Comparison of ENCODE assay signal across 18 cellular contexts in the genomic region with DNA sequence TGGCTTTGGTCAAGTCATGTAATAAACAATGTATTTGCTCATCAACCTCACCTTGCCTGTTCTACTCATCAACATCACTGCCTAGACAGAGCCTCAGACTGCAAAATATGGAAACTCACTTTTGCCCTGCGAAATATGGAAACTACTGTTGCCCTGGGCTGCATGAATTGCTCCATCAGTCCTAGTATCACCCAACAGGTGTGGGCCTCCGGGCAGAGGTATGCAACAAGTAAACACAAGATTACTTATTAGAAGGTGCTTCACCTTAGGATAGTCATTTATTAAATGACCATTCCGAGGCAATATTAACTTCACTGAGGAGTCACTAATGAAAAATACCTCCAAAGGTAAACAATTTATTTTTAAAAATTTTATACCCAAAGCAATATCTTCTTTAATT.
DNase-seq lines count a peak whose midpoint lies in the region; ATAC-seq and TF ChIP-seq lines count a peak whose summit lies in the region.
"Had no signal": no experiment of that assay in that cellular context is flagged by ENCODE, and none has a peak within 500 bp of the region (broad histone marks: within the 10 kb centered on the region; RNA-seq: fewer than 3 reads in every experiment).

No MANE protein-coding gene starts in this region.

- no peak overlapping the region for H2AK9ac ChIP-seq in IMR-90 (replicated peaks; ENCODE audit: low read depth, low read length, poor library complexity)

- H3K4ac ChIP-seq in IMR-90 (ENCODE audit: low read depth, low read length) (no peak overlapping the region), trophoblast cell (ENCODE audit: low read depth, low read length) (no peak overlapping the region)

- H2BK120ac ChIP-seq in IMR-90 (ENCODE audit: low read depth, low read length) (no peak overlapping the region), trophoblast cell (ENCODE audit: insufficient read depth, low read length, poor library complexity) (no peak overlapping the region)

- BruUV-seq in Caco-2 (replicated peaks; lab: Mats Ljungman, UMichigan) (no TSS peak), IMR-90 (replicated peaks; lab: Mats Ljungman, UMichigan) (no TSS peak)

- H3K27me3 ChIP-seq in Caco-2 (replicated peaks; ENCODE audit: control insufficient read depth, insufficient read depth, low read length) (no peaks in the 10 kb centered on the region), IMR-90 (ENCODE audit: control insufficient read depth, insufficient read depth, low read length) (no peaks in the 10 kb centered on the region), trophoblast cell (ENCODE audit: insufficient read depth, low read length) (no peaks in the 10 kb centered on the region)
- H3K27me3 ChIP-seq: BLaER1 had no signal

- H4K91ac ChIP-seq in IMR-90 (ENCODE audit: insufficient read depth, low read depth, low read length) (no peak overlapping the region; the same call in 1 of the 2 replicates), trophoblast cell (ENCODE audit: low read depth, low read length) (no peak overlapping the region)

- H4K8ac ChIP-seq in IMR-90 (ENCODE audit: low read depth in 2 of 2, low read length in 2 of 2) (no peak overlapping the region), trophoblast cell (ENCODE audit: low read depth, low read length) (no peak overlapping the region)

- intact Hi-C loops in Caco-2 (cut with micrococcal nuclease; ENCODE audit: unreplicated experiment) (no loop called here), IMR-90 (cut with micrococcal nuclease) (no loop called here)

- H3K4me3 ChIP-seq in Caco-2 (ENCODE audit: low read depth, low read length) (no peak overlapping the region), IMR-90 (ENCODE audit: insufficient read depth, low read depth, low read length) (no peak overlapping the region), trophoblast cell (ENCODE audit: low read depth, low read length) (no peak overlapping the region)
- H3K4me3 ChIP-seq: BLaER1, GM23248 had no signal

- H3K4me2 ChIP-seq in IMR-90 (ENCODE audit: low read depth, low read length) (no peak overlapping the region), trophoblast cell (ENCODE audit: low read length) (no peak overlapping the region)
- H3K4me2 ChIP-seq: BLaER1 had no signal

- peak overlapping the region; percentile 43; the same call in 1 of the 2 replicates for H3K18ac ChIP-seq in IMR-90 (ENCODE audit: low read depth, low read length)
- H3K18ac ChIP-seq in trophoblast cell (ENCODE audit: low read length) = no peak overlapping the region

- no peaks in the 10 kb centered on the region for H3K9me1 ChIP-seq in IMR-90 (ENCODE audit: insufficient read depth, low read length)

- no peaks in the 10 kb centered on the region for H3K79me1 ChIP-seq in IMR-90 (ENCODE audit: low read depth in 1 of 2, low read length in 2 of 2)
- H3K79me1 ChIP-seq in trophoblast cell (ENCODE audit: low read length) = no peaks in the 10 kb centered on the region

- 60% methylated on average over 1 of the region's 3 CpGs; no CpG with 5 or more reads in 1 of the 2 experiments for WGBS in IMR-90 (ENCODE audit: extremely low coverage in 2 of 2, insufficient read length in 1 of 2), 2 experiments
- WGBS in trophoblast cell (ENCODE audit: extremely low coverage, insufficient coverage, insufficient read length) = no CpG with 5 or more reads among the region's 3 CpGs

- CTCF ChIA-PET in Caco-2 (lab: Charles Lee) (no interaction called here), IMR-90 (lab: Yijun Ruan, JAX) (no interaction called here)

- TF ChIP-seq CTCF in Caco-2 (IDR thresholded peaks at IDR 0.05; ENCODE audit: insufficient read depth in 1 of 2, low read depth in 1 of 2, low read length in 1 of 2, severe bottlenecking in 1 of 2, unreplicated experiment in 1 of 2) = no peak
- TF ChIP-seq CTCF in IMR-90 (conservative IDR thresholded peaks at IDR 0.05; ENCODE audit: low read depth, low read length) = no peak

- no peak overlapping the region for H2BK20ac ChIP-seq in IMR-90 (ENCODE audit: low read depth, low read length)

- H3K4me1 Mint-ChIP-seq in Caco-2 (ENCODE audit: low read depth, unreplicated experiment) = peaks cover 11% of the 10 kb centered on the region
- H3K4me1 Mint-ChIP-seq: B cell had no signal

- H2BK5ac ChIP-seq in IMR-90 (ENCODE audit: low read depth, low read length, poor library complexity, severe bottlenecking) (no peak overlapping the region), trophoblast cell (ENCODE audit: low read depth, low read length, poor library complexity) (no peak overlapping the region)

- TF ChIP-seq RAD21 in IMR-90 (IDR thresholded peaks at IDR 0.05; ENCODE audit: low read length) = no peak

- in situ Hi-C loops in IMR-90 (cut with MboI; ENCODE audit: low sequenced_read_pairs) = no loop called here

- ATAC-seq in IMR-90 (ENCODE audit: low read depth) = no peak
- ATAC-seq: CD8-positive, alpha-beta T cell had no signal

- H3K27ac ChIP-seq in IMR-90 (ENCODE audit: insufficient read depth, low read length) (no peak overlapping the region), trophoblast cell (ENCODE audit: low read depth, low read length) (no peak overlapping the region)
- H3K27ac ChIP-seq: 22Rv1, BLaER1, C4-2B, GM23248 had no signal

- no peak overlapping the region for H3K23ac ChIP-seq in IMR-90 (ENCODE audit: low read depth, low read length)
- H3K23ac ChIP-seq in trophoblast cell (ENCODE audit: low read length) = peak overlapping the region; percentile 57

- H3K9me3 Mint-ChIP-seq in Caco-2 (ENCODE audit: unreplicated experiment) = no peaks in the 10 kb centered on the region
- H3K9me3 Mint-ChIP-seq: CD4-positive, CD25-positive, alpha-beta regulatory T cell; CD8-positive, alpha-beta T cell had no signal

- H3K14ac ChIP-seq in IMR-90 (replicated peaks; ENCODE audit: low read depth, low read length) = no peak overlapping the region
- no peak overlapping the region for H3K14ac ChIP-seq in trophoblast cell (ENCODE audit: low read length)

- H4K5ac ChIP-seq in IMR-90 (ENCODE audit: low read depth, low read length) = 0 out of 2 replicates have a peak overlapping the region, but pooled peaks have one; percentile 46

- H2AFZ ChIP-seq in IMR-90 (replicated peaks; ENCODE audit: low read length, poor library complexity) (no peak overlapping the region), trophoblast cell (ENCODE audit: insufficient read depth, low read length, poor library complexity) (no peak overlapping the region)
- H2AFZ ChIP-seq: GM23248 had no signal

- no peak overlapping the region for H2BK12ac ChIP-seq in trophoblast cell (ENCODE audit: low read length)

- H2AK5ac ChIP-seq in IMR-90 (ENCODE audit: low read depth, low read length) (no peak overlapping the region), trophoblast cell (ENCODE audit: low read length) (no peak overlapping the region)

- H3K79me2 ChIP-seq in trophoblast cell (ENCODE audit: control insufficient read depth, insufficient read depth, low read length, poor library complexity) = no peaks in the 10 kb centered on the region

- no peaks in the 10 kb centered on the region for H3K36me3 Mint-ChIP-seq in Caco-2 (ENCODE audit: insufficient read depth, unreplicated experiment)
- H3K36me3 Mint-ChIP-seq: CD8-positive, alpha-beta T cell had no signal

- H4K12ac ChIP-seq in trophoblast cell (ENCODE audit: low read depth, low read length) = no peak overlapping the region

- H2BK15ac ChIP-seq in IMR-90 (ENCODE audit: low read depth, low read length) = no peak overlapping the region

- no peak for TF ChIP-seq POLR2A in IMR-90 (IDR thresholded peaks at IDR 0.05; ENCODE audit: low read depth, low read length)

- peak overlapping the region; percentile 23 for H3K27ac Mint-ChIP-seq in Caco-2 (ENCODE audit: unreplicated experiment)
- H3K27ac Mint-ChIP-seq: B cell; CD4-positive, CD25-positive, alpha-beta regulatory T cell; CD8-positive, alpha-beta T cell had no signal

- H3K36me3 ChIP-seq in Caco-2 (ENCODE audit: control insufficient read depth, insufficient read depth, low read length) (no peaks in the 10 kb centered on the region), IMR-90 (ENCODE audit: control insufficient read depth, insufficient read depth, low read length) (no peaks in the 10 kb centered on the region), trophoblast cell (ENCODE audit: control insufficient read depth in 1 of 2, insufficient read depth in 2 of 2, low read length in 2 of 2) (no peaks in the 10 kb centered on the region)
- H3K36me3 ChIP-seq: BLaER1 had no signal

- H4K20me1 ChIP-seq in IMR-90 (ENCODE audit: insufficient read depth, low read length) = no peaks in the 10 kb centered on the region
- H4K20me1 ChIP-seq: BLaER1 had no signal

- no peak overlapping the region for H3K4me3 Mint-ChIP-seq in Caco-2 (ENCODE audit: unreplicated experiment)
- H3K4me3 Mint-ChIP-seq: B cell; CD4-positive, CD25-positive, alpha-beta regulatory T cell; CD8-positive, alpha-beta T cell had no signal

- no peak overlapping the region for H3K56ac ChIP-seq in IMR-90 (ENCODE audit: extremely low read depth, insufficient read depth, low read length)

- H3K9me3 ChIP-seq in Caco-2 (no peaks in the 10 kb centered on the region), IMR-90 (ENCODE audit: control insufficient read depth, insufficient read depth, low read length) (no peaks in the 10 kb centered on the region), trophoblast cell (ENCODE audit: insufficient read depth, low read depth, low read length) (no peaks in the 10 kb centered on the region)
- H3K9me3 ChIP-seq: BLaER1 had no signal

- dilution Hi-C loops in IMR-90 (cut with HindIII; ENCODE audit: low sequenced_read_pairs, unreplicated experiment) = no loop called here

- POLR2A ChIA-PET in Caco-2 (lab: Charles Lee) = no interaction called here
- POLR2A ChIA-PET in IMR-90 (lab: Charles Lee; ENCODE audit: unreplicated experiment) = no interaction called here

- no peaks in the 10 kb centered on the region for H3K27me3 Mint-ChIP-seq in Caco-2 (ENCODE audit: insufficient read depth, unreplicated experiment)
- H3K27me3 Mint-ChIP-seq: CD4-positive, CD25-positive, alpha-beta regulatory T cell had no signal

- peaks cover 26% of the 10 kb centered on the region for H3K4me1 ChIP-seq in Caco-2
- peaks cover 4% of the 10 kb centered on the region; the same call in 1 of the 2 replicates for H3K4me1 ChIP-seq in IMR-90 (ENCODE audit: control insufficient read depth, insufficient read depth, low read length)
- no peaks in the 10 kb centered on the region for H3K4me1 ChIP-seq in trophoblast cell (ENCODE audit: control insufficient read depth in 1 of 2, insufficient read depth in 2 of 2, low read length in 2 of 2)
- H3K4me1 ChIP-seq: BLaER1 had no signal

- peak; percentile 40 to 59 for DNase-seq in Caco-2
- no peak for DNase-seq in IMR-90
- DNase-seq in kidney tubule cell (ENCODE audit: low spot score) = peak; percentile 35
- peak; percentile 7 to 25 for DNase-seq in trophoblast cell
- no peak for DNase-seq in GDM1 (lab: John Stamatoyannopoulos, UW)
- no peak for DNase-seq in kidney glomerular epithelial cell (lab: John Stamatoyannopoulos, UW)
- DNase-seq in NCI-H524 (lab: John Stamatoyannopoulos, UW) = no peak
- DNase-seq: CD4-positive, CD25-positive, alpha-beta regulatory T cell; CD8-positive, alpha-beta T cell; DMS53; DMS79 treated with DMSO at 0.1 percent for 48 hours; GM23248; H7; HCEC 1CT had no signal

- no peak overlapping the region for H3K9ac ChIP-seq in IMR-90 (ENCODE audit: low read depth, low read length)
- H3K9ac ChIP-seq in trophoblast cell (ENCODE audit: low read length) = no peak overlapping the region
- H3K9ac ChIP-seq: BLaER1, GM23248 had no signal

TF ChIP-seq in IMR-90, 13 proteins besides CTCF, POLR2A, EP300 and RAD21:
- TF ChIP-seq BHLHE40 (IDR thresholded peaks at IDR 0.05; ENCODE audit: low read depth, low read length) = no peak
- no peak for TF ChIP-seq FOS (IDR thresholded peaks at IDR 0.05; ENCODE audit: low read depth, low read length)

Comparison
In these comparisons a context has a peak if more than half of its experiments do, and no peak if none do; other contexts are left out.
1. DNase-seq: peak in Caco-2 (2 of 2), kidney tubule cell (single experiment) and trophoblast cell (2 of 2); none in IMR-90 (single experiment), GDM1 (single experiment), kidney glomerular epithelial cell (single experiment) and NCI-H524 (0 of 2).